In genomic region chr2:28252308-28252707, GRCh38 we compare ENCODE assay signal across 12 cellular contexts.
DNase-seq lines count a peak whose midpoint lies in the region; ATAC-seq and FAIRE-seq lines count a peak whose summit lies in the region.
"Had no signal": no experiment of that assay in that cellular context is flagged by ENCODE, and none has a peak within 500 bp of the region (broad histone marks: within the 10 kb centered on the region; RNA-seq: fewer than 3 reads in every experiment).

No MANE protein-coding gene starts in this region.

- H3K27me3 ChIP-seq in small intestine (ENCODE audit: control insufficient read depth in 2 of 2, insufficient read depth in 2 of 2, low read length in 2 of 2), result no peaks in the 10 kb centered on the region
- H3K27me3 ChIP-seq: cardiac muscle cell had no signal

- ATAC-seq in activated CD4-positive, CD25-positive, alpha-beta regulatory T cell treated with anti-CD3 and anti-CD28 coated beads, Interleukin-2, amount 50 U/mL, for 24 hours, result peak; percentile 61 to 75
- ATAC-seq in GM21786 (IDR thresholded peaks at IDR 0.05; ENCODE audit: unreplicated experiment) (peak; percentile 93), HG02571 (IDR thresholded peaks at IDR 0.05; ENCODE audit: unreplicated experiment) (no peak)

- FAIRE-seq in small intestine (lab: Jason Lieb, UNC), result no peak

- no peak for DNase-seq in activated CD4-positive, CD25-positive, alpha-beta regulatory T cell treated with anti-CD3 and anti-CD28 coated beads, Interleukin-2, amount 50 U/mL, for 72 hours
- DNase-seq in MV-4-11 (lab: John Stamatoyannopoulos, UW) (peak; percentile 67), small intestine (peak; percentile 18), DMS 273 treated with DMSO at 0.1 percent for 48 hours (lab: John Stamatoyannopoulos, UW) (no peak), DMS79 (lab: John Stamatoyannopoulos, UW) (no peak)
- DNase-seq: glutamatergic neuron, NCI-H524 treated with DMSO at 0.1 percent for 48 hours had no signal

- H3K4me1 ChIP-seq in small intestine (ENCODE audit: control insufficient read depth in 2 of 2, insufficient read depth in 1 of 2, low read depth in 1 of 2, low read length in 1 of 2), result no peaks in the 10 kb centered on the region

- 47 to 71% (median 69%) methylated on average over 2 of the region's 2 CpGs for WGBS in small intestine, 3 donors

- no peak overlapping the region for H3K27ac ChIP-seq in small intestine (ENCODE audit: low read depth in 1 of 2, low read length in 1 of 2)
- H3K27ac ChIP-seq: 22Rv1, cardiac muscle cell had no signal

- no peak overlapping the region for H3K4me3 ChIP-seq in small intestine (ENCODE audit: low read depth in 1 of 2, low read length in 2 of 2)
- H3K4me3 ChIP-seq: cardiac muscle cell had no signal

- H3K9me3 ChIP-seq in small intestine (ENCODE audit: control insufficient read depth, low read depth), result no peaks in the 10 kb centered on the region

- H3K36me3 ChIP-seq in small intestine (ENCODE audit: control insufficient read depth in 2 of 2, insufficient read depth in 2 of 2, low read length in 2 of 2), result no peaks in the 10 kb centered on the region
- H3K36me3 ChIP-seq: cardiac muscle cell had no signal

Comparison
In these comparisons a context has a peak if more than half of its experiments do, and no peak if none do; other contexts are left out.
1. DNase-seq: peak in MV-4-11 (single experiment) and small intestine (single experiment); none in activated CD4-positive, CD25-positive, alpha-beta regulatory T cell treated with anti-CD3 and anti-CD28 coated beads, Interleukin-2, amount 50 U/mL, for 72 hours (single experiment), DMS 273 treated with DMSO at 0.1 percent for 48 hours (single experiment) and DMS79 (single experiment).